Comparison of ENCODE assay signal across 11 cellular contexts in genomic region chr11:66951927-66952337, GRCh38. TPM values are rescaled to one million over a fixed set of nuclear protein-coding genes. Genes with fewer than 3 reads are reported as not detected.
A peak's percentile ranks its signal among the peaks of the same experiment; 100 is the strongest.
DNase-seq lines count a peak whose midpoint lies in the region; ATAC-seq and TF ChIP-seq lines count a peak whose summit lies in the region.
"Had no signal": no experiment of that assay in that cellular context is flagged by ENCODE, and none has a peak within 500 bp of the region (broad histone marks: within the 10 kb centered on the region; RNA-seq: fewer than 3 reads in every experiment).

No MANE protein-coding gene starts in this region.

- DNase-seq in AG10803 (ENCODE audit: low read depth), result peak; percentile 73
- DNase-seq in NCI-H1105 treated with DMSO at 0.1 percent for 48 hours (lab: John Stamatoyannopoulos, UW), result peak; percentile 61
- DNase-seq in RPMI8226, result peak; percentile 67
- DNase-seq in left kidney (ENCODE audit: low read depth, low spot score), result peak; percentile 60
- no peak for DNase-seq in sciatic nerve (ENCODE audit: low spot score)
- DNase-seq in GOT3 (lab: John Stamatoyannopoulos, UW), result no peak
- DNase-seq in dedifferentiated amniotic fluid mesenchymal stem cell (ENCODE audit: extremely low spot score), result no peak
- DNase-seq in Right ventricle myocardium inferior (ENCODE audit: missing footprints), result no peak
- DNase-seq: foreskin keratinocyte, left ventricle myocardium superior had no signal

- ATAC-seq in sciatic nerve, result no peak
- no peak for ATAC-seq in Right ventricle myocardium inferior
- ATAC-seq: foreskin keratinocyte, left ventricle myocardium superior had no signal

- intact Hi-C loops in sciatic nerve (cut with DNase I), result loop anchor here (10.0 kb wide), 1 partner anchor 87 kb away; no protein-coding TSS in a partner anchor
- intact Hi-C loops in Right ventricle myocardium inferior (cut with DNase I), result no loop called here

- no peak for TF ChIP-seq CTCF in AG10803 (conservative IDR thresholded peaks at IDR 0.05; ENCODE audit: low read length)

- no peak overlapping the region for H3K4me3 ChIP-seq in AG10803 (ENCODE audit: low read length)

RNA-seq across cellular contexts. Expression of gene PC, which starts 6.3 kb away (rescaled TPM):
- total RNA-seq in sciatic nerve (103 TPM), Right ventricle myocardium inferior (7.5 TPM)

RNA-seq across cellular contexts. Expression of gene C11orf86, which starts 23.2 kb away (rescaled TPM):
- total RNA-seq in sciatic nerve, result not detected
- not detected for total RNA-seq in Right ventricle myocardium inferior
- total RNA-seq: bronchial epithelial cell, foreskin keratinocyte, left ventricle myocardium superior had no signal

Comparison
In these comparisons a context has a peak if more than half of its experiments do, and no peak if none do; other contexts are left out.
1. DNase-seq: peak in AG10803 (single experiment), NCI-H1105 treated with DMSO at 0.1 percent for 48 hours (single experiment), RPMI8226 (single experiment) and left kidney (single experiment); none in sciatic nerve (single experiment), GOT3 (single experiment), dedifferentiated amniotic fluid mesenchymal stem cell (single experiment) and Right ventricle myocardium inferior (single experiment).
2. RNA of gene PC, which starts 6.3 kb away (total RNA-seq): 103 TPM in sciatic nerve (single experiment); 7.5 TPM in Right ventricle myocardium inferior (single experiment); every median in the first group is over 10 times any median in the second.